Comparison of ENCODE assay signal across 5 cellular contexts in genomic region chr10:110810625-110811024, GRCh38.
"Had no signal": no experiment of that assay in that cellular context is flagged by ENCODE, and none has a peak within 500 bp of the region (broad histone marks: within the 10 kb centered on the region; RNA-seq: fewer than 3 reads in every experiment).

No MANE protein-coding gene starts in this region.

- H3K36me3 ChIP-seq: HAP-1 had no signal

- H3K4me1 ChIP-seq: HAP-1 had no signal

- DNase-seq: GM23248, GOT3, IMR-90 had no signal

- H3K27ac ChIP-seq: GM23248 had no signal

- H3K9ac ChIP-seq: GM23248 had no signal

- H3K4me3 ChIP-seq: GM23248, HAP-1 had no signal

- ATAC-seq: HCT116 had no signal

- H2AFZ ChIP-seq: GM23248 had no signal

- H3K9me3 ChIP-seq: HAP-1 had no signal
